ENCODE assay signal across 11 cellular contexts in the genomic region with DNA sequence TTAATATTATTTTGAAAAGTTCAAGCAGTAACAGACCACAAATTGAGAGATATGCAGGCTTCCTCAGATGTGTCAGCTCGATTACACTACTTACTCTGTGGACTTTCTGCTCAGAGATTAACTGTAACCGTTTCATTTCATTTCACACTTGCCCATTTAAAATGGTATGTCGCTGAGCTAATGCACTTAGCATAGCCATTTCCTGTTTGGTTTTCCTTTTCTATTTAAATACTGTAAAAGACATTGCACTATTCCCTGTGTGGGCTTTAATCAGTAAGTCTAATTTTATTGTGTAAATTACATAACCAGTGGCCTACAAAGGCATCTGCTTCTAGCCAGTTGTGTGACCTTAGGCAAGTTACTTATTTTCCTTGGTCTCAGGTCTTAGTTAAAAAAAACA.
A peak's percentile ranks its signal among the peaks of the same experiment; 100 is the strongest.
DNase-seq lines count a peak whose midpoint lies in the region; ATAC-seq, FAIRE-seq and TF ChIP-seq lines count a peak whose summit lies in the region.
"Had no signal": no experiment of that assay in that cellular context is flagged by ENCODE, and none has a peak within 500 bp of the region (broad histone marks: within the 10 kb centered on the region; RNA-seq: fewer than 3 reads in every experiment).

No MANE protein-coding gene starts in this region.

- no peaks in the 10 kb centered on the region for H3K9me3 ChIP-seq in thoracic aorta

- CTCF ChIA-PET in activated CD8-positive, alpha-beta T cell treated with anti-CD3 and anti-CD28 coated beads, Interleukin-2, amount 10 ng/mL, durations not matched to agents 7 days and 5 days (lab: Charles Lee), result interaction anchor here (1.2 kb wide), 1 partner anchor 12 kb away, joined by 4 read pairs; no protein-coding TSS in a partner anchor

- POLR2A ChIA-PET in activated CD8-positive, alpha-beta T cell treated with anti-CD3 and anti-CD28 coated beads, Interleukin-2, amount 10 ng/mL, durations not matched to agents 7 days and 5 days (lab: Charles Lee), result interaction anchor here (1.1 kb wide), 1 partner anchor 16 kb away, joined by 3 read pairs; no protein-coding TSS in a partner anchor

- H3K36me3 Mint-ChIP-seq in activated CD4-positive, alpha-beta T cell treated with anti-CD3 and anti-CD28 coated beads, Interleukin-2, amount 10 ng/mL, durations not matched to agents 24 days and 14 days (ENCODE audit: low read depth), result no peaks in the 10 kb centered on the region
- H3K36me3 Mint-ChIP-seq in activated CD8-positive, alpha-beta T cell treated with anti-CD3 and anti-CD28 coated beads, Interleukin-2, amount 10 ng/mL, durations not matched to agents 7 days and 5 days (ENCODE audit: low read depth), result no peaks in the 10 kb centered on the region

- H3K4me3 Mint-ChIP-seq in activated CD4-positive, alpha-beta T cell treated with anti-CD3 and anti-CD28 coated beads, Interleukin-2, amount 10 ng/mL, durations not matched to agents 24 days and 14 days, result no peak overlapping the region
- H3K4me3 Mint-ChIP-seq in activated CD8-positive, alpha-beta T cell treated with anti-CD3 and anti-CD28 coated beads, Interleukin-2, amount 10 ng/mL, durations not matched to agents 7 days and 5 days, result peak overlapping the region; percentile 25
- H3K4me3 Mint-ChIP-seq: dendritic cell treated with granulocyte-macrophage colony-stimulating factor and Interleukin-4, amounts not matched to agents 40 ng/mL and 50 ng/mL, for 4 days had no signal

- peak overlapping the region; percentile 20 for H3K4me3 ChIP-seq in thoracic aorta

- peaks cover 5% of the 10 kb centered on the region for H3K4me1 Mint-ChIP-seq in activated CD4-positive, alpha-beta T cell treated with anti-CD3 and anti-CD28 coated beads, Interleukin-2, amount 10 ng/mL, durations not matched to agents 24 days and 14 days
- peaks cover 16% of the 10 kb centered on the region for H3K4me1 Mint-ChIP-seq in activated CD8-positive, alpha-beta T cell treated with anti-CD3 and anti-CD28 coated beads, Interleukin-2, amount 10 ng/mL, durations not matched to agents 7 days and 5 days (ENCODE audit: low read depth)

- intact Hi-C loops in activated CD4-positive, alpha-beta T cell treated with anti-CD3 and anti-CD28 coated beads, Interleukin-2, amount 10 ng/mL, durations not matched to agents 24 days and 14 days (cut with micrococcal nuclease), result no loop called here
- intact Hi-C loops in posterior cingulate gyrus (cut with DNase I), result no loop called here

- no peak overlapping the region for H3K27ac Mint-ChIP-seq in activated CD4-positive, alpha-beta T cell treated with anti-CD3 and anti-CD28 coated beads, Interleukin-2, amount 10 ng/mL, durations not matched to agents 24 days and 14 days
- H3K27ac Mint-ChIP-seq in activated CD8-positive, alpha-beta T cell treated with anti-CD3 and anti-CD28 coated beads, Interleukin-2, amount 10 ng/mL, durations not matched to agents 7 days and 5 days, result peak overlapping the region; percentile 25
- H3K27ac Mint-ChIP-seq: dendritic cell treated with granulocyte-macrophage colony-stimulating factor and Interleukin-4, amounts not matched to agents 40 ng/mL and 50 ng/mL, for 4 days had no signal

- H3K4me1 ChIP-seq in thoracic aorta (ENCODE audit: control insufficient read depth in 1 of 2, low read depth in 2 of 2), result peaks cover 23 to 73% of the 10 kb centered on the region in 2 donors

- ATAC-seq in activated CD8-positive, alpha-beta T cell treated with anti-CD3 and anti-CD28 coated beads, Interleukin-2, amount 10 ng/mL, durations not matched to agents 7 days and 5 days, result peak; percentile 33
- ATAC-seq in thoracic aorta (ENCODE audit: insufficient number of reproducible peaks, low FRiP score, low read depth) (no peak), GM19023 (IDR thresholded peaks at IDR 0.05; ENCODE audit: unreplicated experiment) (no peak)

- peaks cover 4% of the 10 kb centered on the region for H3K27me3 Mint-ChIP-seq in activated CD4-positive, alpha-beta T cell treated with anti-CD3 and anti-CD28 coated beads, Interleukin-2, amount 10 ng/mL, durations not matched to agents 24 days and 14 days
- no peaks in the 10 kb centered on the region for H3K27me3 Mint-ChIP-seq in activated CD8-positive, alpha-beta T cell treated with anti-CD3 and anti-CD28 coated beads, Interleukin-2, amount 10 ng/mL, durations not matched to agents 7 days and 5 days (ENCODE audit: low read depth)

- no peaks in the 10 kb centered on the region for H3K27me3 ChIP-seq in thoracic aorta (replicated peaks; ENCODE audit: insufficient read depth)

- no peak for TF ChIP-seq CTCF in thoracic aorta (IDR thresholded peaks at IDR 0.05)

- H3K27ac ChIP-seq in thoracic aorta, result peak overlapping the region; percentile 65 to 66

- FAIRE-seq in islet of Langerhans (lab: Jason Lieb, UNC), result peak; percentile 99

- no peaks in the 10 kb centered on the region for H3K36me3 ChIP-seq in thoracic aorta

- peaks cover 4% of the 10 kb centered on the region for H3K9me3 Mint-ChIP-seq in activated CD4-positive, alpha-beta T cell treated with anti-CD3 and anti-CD28 coated beads, Interleukin-2, amount 10 ng/mL, durations not matched to agents 24 days and 14 days
- H3K9me3 Mint-ChIP-seq in activated CD8-positive, alpha-beta T cell treated with anti-CD3 and anti-CD28 coated beads, Interleukin-2, amount 10 ng/mL, durations not matched to agents 7 days and 5 days (ENCODE audit: insufficient read depth), result no peaks in the 10 kb centered on the region
- H3K9me3 Mint-ChIP-seq: dendritic cell treated with granulocyte-macrophage colony-stimulating factor and Interleukin-4, amounts not matched to agents 40 ng/mL and 50 ng/mL, for 4 days had no signal

- DNase-seq in activated CD4-positive, alpha-beta T cell treated with anti-CD3 and anti-CD28 coated beads, Interleukin-2, amount 10 ng/mL, durations not matched to agents 24 days and 14 days, result peak; percentile 46
- DNase-seq in activated CD4-positive, alpha-beta T cell treated with anti-CD3 and anti-CD28 coated beads for 48 hours, result no peak
- no peak for DNase-seq in activated CD8-positive, alpha-beta T cell treated with anti-CD3 and anti-CD28 coated beads, Interleukin-2, amount 10 ng/mL, durations not matched to agents 7 days and 5 days
- no peak for DNase-seq in thoracic aorta (ENCODE audit: low spot score)
- no peak for DNase-seq in posterior cingulate gyrus
- DNase-seq in NCI-H1436 treated with DMSO at 0.1 percent for 48 hours (lab: John Stamatoyannopoulos, UW), result no peak
- DNase-seq: AML-193, NCI-H524 had no signal
